Comparison of ENCODE assay signal across 8 cellular contexts in genomic region chr12:56299308-56299852, GRCh38. TPM values are rescaled to one million over a fixed set of nuclear protein-coding genes. Genes with fewer than 3 reads are reported as not detected.
DNase-seq lines count a peak whose midpoint lies in the region; ATAC-seq, FAIRE-seq and TF ChIP-seq lines count a peak whose summit lies in the region.

No MANE protein-coding gene starts in this region.

- peak overlapping the region; percentile 97 for H3K4me3 Mint-ChIP-seq in neural progenitor cell

- H3K79me2 ChIP-seq in DND-41 (ENCODE audit: insufficient read depth, low read length) (peaks cover 73% of the 10 kb centered on the region), neural progenitor cell (ENCODE audit: low read depth) (peaks cover 53% of the 10 kb centered on the region)

- H3K9ac ChIP-seq in DND-41 (ENCODE audit: low read depth, low read length) (peak overlapping the region; percentile 84), neural progenitor cell (peak overlapping the region; percentile 69)

- TF ChIP-seq EP300 in esophagus muscularis mucosa (IDR thresholded peaks at IDR 0.05), result no peak

- H3K9me3 Mint-ChIP-seq in neural progenitor cell, result no peaks in the 10 kb centered on the region

- peaks cover 7% of the 10 kb centered on the region for H3K36me3 Mint-ChIP-seq in neural progenitor cell

- H3K27me3 Mint-ChIP-seq in neural progenitor cell (ENCODE audit: insufficient read depth, low read depth), result peaks cover 3% of the 10 kb centered on the region

- intact Hi-C loops in esophagus muscularis mucosa (cut with DNase I), result no loop called here

- H3K4me3 ChIP-seq in DND-41 (ENCODE audit: low read depth in 1 of 2, low read length in 2 of 2), result peak overlapping the region; percentile 75 to 91
- H3K4me3 ChIP-seq in esophagus muscularis mucosa, result peak overlapping the region; percentile 84 to 93 (median 85)
- peak overlapping the region; percentile 95 for H3K4me3 ChIP-seq in neural progenitor cell

- FAIRE-seq in H54 (lab: Jason Lieb, UNC), result no peak

- H3K4me1 Mint-ChIP-seq in neural progenitor cell, result peaks cover 26% of the 10 kb centered on the region

- H3K36me3 ChIP-seq in DND-41 (ENCODE audit: insufficient read depth, low read length) (peaks cover 31% of the 10 kb centered on the region), esophagus muscularis mucosa (peaks cover 0 to 22% (median 14%) of the 10 kb centered on the region in 4 donors), neural progenitor cell (peaks cover 5% of the 10 kb centered on the region)

- peaks cover 23% of the 10 kb centered on the region; the same call in 1 of the 2 replicates for H4K20me1 ChIP-seq in DND-41 (ENCODE audit: insufficient read depth, low read length)
- peaks cover 32% of the 10 kb centered on the region for H4K20me1 ChIP-seq in neural progenitor cell (ENCODE audit: low read depth)

- peak overlapping the region; percentile 81 for H2AFZ ChIP-seq in DND-41 (ENCODE audit: low read depth, low read length)
- H2AFZ ChIP-seq in neural progenitor cell (replicated peaks), result peak overlapping the region; percentile 77

- no peak for DNase-seq in DND-41
- DNase-seq in activated CD4-positive, alpha-beta T cell treated with anti-CD3 and anti-CD28 coated beads for 48 hours, result peak; percentile 35
- no peak for DNase-seq in esophagus muscularis mucosa (ENCODE audit: extremely low spot score)
- DNase-seq in neural progenitor cell (ENCODE audit: low spot score), result no peak
- DNase-seq in NCI-H1930 (lab: John Stamatoyannopoulos, UW), result no peak
- no peak for DNase-seq in Ammon's horn (ENCODE audit: low spot score)
- no peak for DNase-seq in H54 (ENCODE audit: insufficient read length, low spot score)

- H3K9me3 ChIP-seq in DND-41 (ENCODE audit: insufficient read depth, low read length, severe bottlenecking), result no peaks in the 10 kb centered on the region
- H3K9me3 ChIP-seq in esophagus muscularis mucosa, result no peaks in the 10 kb centered on the region
- no peaks in the 10 kb centered on the region for H3K9me3 ChIP-seq in neural progenitor cell (ENCODE audit: low read depth)

- peaks cover 50% of the 10 kb centered on the region for H3F3A ChIP-seq in neural progenitor cell (ENCODE audit: low read depth)

- H3K4me1 ChIP-seq in DND-41 (ENCODE audit: insufficient read depth, low read length) (peaks cover 56% of the 10 kb centered on the region), esophagus muscularis mucosa (peaks cover 58 to 78% (median 68%) of the 10 kb centered on the region in 4 donors), neural progenitor cell (peaks cover 11% of the 10 kb centered on the region)

- no peak for TF ChIP-seq CTCF in DND-41 (IDR thresholded peaks at IDR 0.05; ENCODE audit: borderline replicate concordance, extremely low read depth, low read length, poor library complexity, severe bottlenecking)
- no peak for TF ChIP-seq CTCF in esophagus muscularis mucosa (IDR thresholded peaks at IDR 0.05)
- TF ChIP-seq CTCF in neural progenitor cell (IDR thresholded peaks at IDR 0.05), result no peak

- H3K27me3 ChIP-seq in DND-41 (ENCODE audit: insufficient read depth, low read length, poor library complexity) (no peaks in the 10 kb centered on the region), esophagus muscularis mucosa (no peaks in the 10 kb centered on the region), neural progenitor cell (no peaks in the 10 kb centered on the region)

- WGBS in esophagus muscularis mucosa, result 1% methylated on average over 10 of the region's 10 CpGs

- TF ChIP-seq POLR2A in esophagus muscularis mucosa (IDR thresholded peaks at IDR 0.05; ENCODE audit: low read depth), result no peak
- no peak for TF ChIP-seq POLR2A in H54 (IDR thresholded peaks at IDR 0.05; ENCODE audit: low read depth, low read length)

- ATAC-seq in DND-41 (ENCODE audit: insufficient read depth, low read depth) (no peak; the same call in 2 of the 3 replicates), HG03571 (IDR thresholded peaks at IDR 0.05; ENCODE audit: unreplicated experiment) (peak; percentile 6)

- peak overlapping the region; percentile 69 for H3K27ac ChIP-seq in DND-41 (ENCODE audit: low read length)
- H3K27ac ChIP-seq in esophagus muscularis mucosa (replicated peaks in 1 of 4), result peak overlapping the region; percentile 90 to 98 (median 96)
- peak overlapping the region; percentile 25 for H3K27ac ChIP-seq in neural progenitor cell

- peak overlapping the region; percentile 42 for H3K27ac Mint-ChIP-seq in neural progenitor cell

- H3K4me2 ChIP-seq in DND-41 (ENCODE audit: insufficient read depth, low read length) (peak overlapping the region; percentile 80), neural progenitor cell (peak overlapping the region; percentile 91)

RNA-seq across cellular contexts. Expression of gene CS, which starts 0.8 kb away (rescaled TPM):
- total RNA-seq in esophagus muscularis mucosa, result 100 to 1,000 TPM in 3 of 4 donors, 10 to 100 TPM in 1; 91.8 to 155 (median 111) TPM
- 91.1 and 133 TPM in 2 replicates for total RNA-seq in neural progenitor cell (ENCODE audit: low replicate concordance)

RNA-seq across cellular contexts. Expression of gene CNPY2, which starts 16.4 kb away (rescaled TPM):
- total RNA-seq in esophagus muscularis mucosa (10 to 100 TPM; 48.8 to 61.5 (median 50.3) TPM), neural progenitor cell (ENCODE audit: low replicate concordance) (107 and 128 TPM in 2 replicates)

RNA-seq across cellular contexts. Expression of gene COQ10A, which starts 32.6 kb away (rescaled TPM):
- total RNA-seq in esophagus muscularis mucosa, result 10 to 100 TPM; 12.4 to 22.8 (median 15.7) TPM
- total RNA-seq in neural progenitor cell (ENCODE audit: low replicate concordance), result 32.1 and 41.8 TPM in 2 replicates

RNA-seq across cellular contexts. Expression of gene PAN2, which starts 34.4 kb away (rescaled TPM):
- total RNA-seq in esophagus muscularis mucosa (10 to 100 TPM; 14.1 to 34.5 (median 24.4) TPM), neural progenitor cell (ENCODE audit: low replicate concordance) (61.9 and 116 TPM in 2 replicates)

RNA-seq across cellular contexts. Expression of gene IL23A, which starts 39.3 kb away (rescaled TPM):
- not detected for total RNA-seq in esophagus muscularis mucosa
- total RNA-seq in neural progenitor cell (ENCODE audit: low replicate concordance), result 0.31 and 1.5 TPM in 2 replicates

Comparison
In these comparisons a context has a peak if more than half of its experiments do, and no peak if none do; other contexts are left out.
1. H3K27ac ChIP-seq: peak in every context shown above with its lines; median percentile 96 in esophagus muscularis mucosa; 69 in DND-41; 25 in neural progenitor cell.